In genomic region chr7:76201732-76202665, GRCh38 we compare ENCODE assay signal across 1 cellular context.
TF ChIP-seq lines count a peak whose summit lies in the region.

TSS of gene SRRM3 (plus strand) at chr7:76201896. CDS start at chr7:76235067, 33,171 bp downstream.

TF ChIP-seq in HepG2, 621 proteins besides CTCF, POLR2A, EP300 and RAD21 (continued from another document and continues in another):
- TF ChIP-seq HMG20B (CRISPR knock-in tag; conservative IDR thresholded peaks at IDR 0.05) (peak; percentile 72; the same call in 1 of the 2 replicates), MAX (IDR thresholded peaks at IDR 0.05) (peak; percentile 68; the same call in 1 of the 2 replicates), ZBTB42 (CRISPR knock-in tag; IDR thresholded peaks at IDR 0.05) (peak; percentile 77; the same call in 1 of the 2 replicates), NFIB (CRISPR knock-in tag; IDR thresholded peaks at IDR 0.05; ENCODE audit: borderline replicate concordance) (no peak), ZNF598 (CRISPR knock-in tag; IDR thresholded peaks at IDR 0.05; ENCODE audit: borderline replicate concordance) (peak; percentile 59; the same call in 1 of the 2 replicates), AHR (CRISPR knock-in tag; IDR thresholded peaks at IDR 0.05) (peak; percentile 94), JDP2 (CRISPR knock-in tag; IDR thresholded peaks at IDR 0.05; ENCODE audit: borderline replicate concordance) (peak; percentile 96), RFXANK (CRISPR knock-in tag; IDR thresholded peaks at IDR 0.05) (peak; percentile 74; the same call in 1 of the 2 replicates), TEAD3 (CRISPR knock-in tag; optimal IDR thresholded peaks at IDR 0.05; ENCODE audit: borderline replicate concordance) (peak; percentile 79), NFE2L1 (CRISPR knock-in tag; IDR thresholded peaks at IDR 0.05; ENCODE audit: borderline replicate concordance) (no peak), HIVEP1 (CRISPR knock-in tag; IDR thresholded peaks at IDR 0.05) (no peak), ZNF710 (CRISPR knock-in tag; IDR thresholded peaks at IDR 0.05; ENCODE audit: borderline replicate concordance) (no peak), TFAP4 (IDR thresholded peaks at IDR 0.05; ENCODE audit: borderline replicate concordance, low read depth) (no peak), GPN1 (CRISPR knock-in tag; IDR thresholded peaks at IDR 0.05; ENCODE audit: borderline replicate concordance) (peak; percentile 97), SOX5 (CRISPR knock-in tag; IDR thresholded peaks at IDR 0.05; ENCODE audit: borderline replicate concordance) (peak; percentile 74), ZFP36L2 (CRISPR knock-in tag; IDR thresholded peaks at IDR 0.05) (peak; percentile 98), ZBTB7B (CRISPR knock-in tag; IDR thresholded peaks at IDR 0.05) (peak; percentile 90), HOMEZ (CRISPR knock-in tag; IDR thresholded peaks at IDR 0.05; ENCODE audit: low read depth) (peak; percentile 79; the same call in 1 of the 2 replicates), MBD4 (IDR thresholded peaks at IDR 0.05; ENCODE audit: borderline replicate concordance, low read length) (no peak), HCFC1 (IDR thresholded peaks at IDR 0.05; ENCODE audit: low read depth, low read length) (peak; percentile 44; the same call in 1 of the 2 replicates), ZNF891 (CRISPR knock-in tag; IDR thresholded peaks at IDR 0.05) (peak; percentile 88), ZNF160 (CRISPR knock-in tag; IDR thresholded peaks at IDR 0.05) (peak; percentile 96), ZNF816 (CRISPR knock-in tag; IDR thresholded peaks at IDR 0.05; ENCODE audit: borderline replicate concordance) (no peak; the same call in 1 of the 2 replicates), ZNF572 (CRISPR knock-in tag; IDR thresholded peaks at IDR 0.05) (no peak), ZBTB25 (CRISPR knock-in tag; IDR thresholded peaks at IDR 0.05) (peak; percentile 94; the same call in 1 of the 2 replicates), ZKSCAN1 (IDR thresholded peaks at IDR 0.05; ENCODE audit: low read length) (no peak), ZNF773 (CRISPR knock-in tag; IDR thresholded peaks at IDR 0.05; ENCODE audit: borderline replicate concordance) (peak; percentile 98; the same call in 1 of the 2 replicates), ATF2 (CRISPR knock-in tag; IDR thresholded peaks at IDR 0.05) (peak; percentile 94), ZNF883 (CRISPR knock-in tag; IDR thresholded peaks at IDR 0.05; ENCODE audit: not compliant biosample characterization) (peak; percentile 94), TOPORS (CRISPR knock-in tag; IDR thresholded peaks at IDR 0.05) (peak; percentile 87; the same call in 1 of the 2 replicates), TGIF2 (CRISPR knock-in tag; IDR thresholded peaks at IDR 0.05) (peak; percentile 86), MAFG (CRISPR knock-in tag; IDR thresholded peaks at IDR 0.05) (no peak), ZNF724P (CRISPR knock-in tag; IDR thresholded peaks at IDR 0.05; ENCODE audit: borderline replicate concordance) (peak; percentile 98; the same call in 1 of the 2 replicates), NFKB2 (CRISPR knock-in tag; IDR thresholded peaks at IDR 0.05; ENCODE audit: borderline replicate concordance) (peak; percentile 98), ZNF329 (CRISPR knock-in tag; IDR thresholded peaks at IDR 0.05; ENCODE audit: low read depth) (peak; percentile 90), NFYC (CRISPR knock-in tag; IDR thresholded peaks at IDR 0.05) (peak; percentile 43; the same call in 1 of the 2 replicates), ZNF720 (CRISPR knock-in tag; IDR thresholded peaks at IDR 0.05) (no peak), RNF219 (CRISPR knock-in tag; IDR thresholded peaks at IDR 0.05) (no peak; the same call in 1 of the 2 replicates), FOXP4 (CRISPR knock-in tag; IDR thresholded peaks at IDR 0.05) (peak; percentile 42; the same call in 1 of the 2 replicates), TCF7L2 (IDR thresholded peaks at IDR 0.05; ENCODE audit: low read depth, low read length) (no peak), ZNF138 (CRISPR knock-in tag; IDR thresholded peaks at IDR 0.05; ENCODE audit: low read depth) (peak; percentile 97), ZMYM4 (CRISPR knock-in tag; IDR thresholded peaks at IDR 0.05) (peak; percentile 99), NCOA5 (CRISPR knock-in tag; IDR thresholded peaks at IDR 0.05) (no peak), SMAD1 (CRISPR knock-in tag; IDR thresholded peaks at IDR 0.05; ENCODE audit: borderline replicate concordance, low read depth) (no peak), ZNF460 (CRISPR knock-in tag; IDR thresholded peaks at IDR 0.05; ENCODE audit: borderline replicate concordance) (peak; percentile 40; the same call in 1 of the 2 replicates), ZNF7 (CRISPR knock-in tag; IDR thresholded peaks at IDR 0.05) (peak; percentile 45; the same call in 1 of the 2 replicates), ZXDC (CRISPR knock-in tag; IDR thresholded peaks at IDR 0.05) (peak; percentile 90; the same call in 1 of the 2 replicates), ZNF331 (CRISPR knock-in tag; IDR thresholded peaks at IDR 0.05) (peak; percentile 98), ZNF589 (CRISPR knock-in tag; conservative IDR thresholded peaks at IDR 0.05) (peak; percentile 100), KAT8 (CRISPR knock-in tag; IDR thresholded peaks at IDR 0.05) (peak; percentile 90), WIZ (CRISPR knock-in tag; IDR thresholded peaks at IDR 0.05) (peak; percentile 99), ZC3H13 (CRISPR knock-in tag; IDR thresholded peaks at IDR 0.05) (peak; percentile 97), KDM5B (CRISPR knock-in tag; IDR thresholded peaks at IDR 0.05; ENCODE audit: borderline replicate concordance) (peak; percentile 96; the same call in 1 of the 2 replicates), ZBTB7A (CRISPR knock-in tag; IDR thresholded peaks at IDR 0.05) (peak; percentile 53; the same call in 1 of the 2 replicates), ZNF501 (CRISPR knock-in tag; IDR thresholded peaks at IDR 0.05) (peak; percentile 72; the same call in 1 of the 2 replicates)
